Comparison of ENCODE assay signal across 1 cellular context in the genomic region with DNA sequence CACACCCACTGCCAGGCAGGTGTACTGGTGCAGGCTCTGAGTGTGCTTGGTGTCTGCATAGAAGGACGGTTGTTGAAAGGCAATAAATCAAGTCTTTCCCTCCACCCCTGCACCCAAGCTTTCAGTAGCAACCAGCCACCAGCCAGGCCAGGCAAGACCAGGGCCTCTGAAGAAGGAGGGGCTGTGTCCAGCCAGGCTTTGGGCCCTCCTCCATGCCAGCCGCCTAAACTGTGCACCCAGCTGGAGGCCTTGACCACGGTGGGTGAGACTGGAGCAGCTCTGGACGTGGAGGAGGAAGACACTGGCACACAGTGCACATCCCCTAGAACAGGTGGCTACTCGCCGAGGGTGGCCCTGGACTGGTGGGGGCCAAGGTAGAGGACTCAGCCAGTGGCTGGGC.
TF ChIP-seq lines count a peak whose summit lies in the region.

No MANE protein-coding gene starts in this region.

TF ChIP-seq in K562, 482 proteins besides CTCF, POLR2A, EP300 and RAD21:
- TF ChIP-seq MEIS2 (IDR thresholded peaks at IDR 0.05; ENCODE audit: partially characterized antibody), result peak; percentile 31
- TF ChIP-seq, protein P1, sequence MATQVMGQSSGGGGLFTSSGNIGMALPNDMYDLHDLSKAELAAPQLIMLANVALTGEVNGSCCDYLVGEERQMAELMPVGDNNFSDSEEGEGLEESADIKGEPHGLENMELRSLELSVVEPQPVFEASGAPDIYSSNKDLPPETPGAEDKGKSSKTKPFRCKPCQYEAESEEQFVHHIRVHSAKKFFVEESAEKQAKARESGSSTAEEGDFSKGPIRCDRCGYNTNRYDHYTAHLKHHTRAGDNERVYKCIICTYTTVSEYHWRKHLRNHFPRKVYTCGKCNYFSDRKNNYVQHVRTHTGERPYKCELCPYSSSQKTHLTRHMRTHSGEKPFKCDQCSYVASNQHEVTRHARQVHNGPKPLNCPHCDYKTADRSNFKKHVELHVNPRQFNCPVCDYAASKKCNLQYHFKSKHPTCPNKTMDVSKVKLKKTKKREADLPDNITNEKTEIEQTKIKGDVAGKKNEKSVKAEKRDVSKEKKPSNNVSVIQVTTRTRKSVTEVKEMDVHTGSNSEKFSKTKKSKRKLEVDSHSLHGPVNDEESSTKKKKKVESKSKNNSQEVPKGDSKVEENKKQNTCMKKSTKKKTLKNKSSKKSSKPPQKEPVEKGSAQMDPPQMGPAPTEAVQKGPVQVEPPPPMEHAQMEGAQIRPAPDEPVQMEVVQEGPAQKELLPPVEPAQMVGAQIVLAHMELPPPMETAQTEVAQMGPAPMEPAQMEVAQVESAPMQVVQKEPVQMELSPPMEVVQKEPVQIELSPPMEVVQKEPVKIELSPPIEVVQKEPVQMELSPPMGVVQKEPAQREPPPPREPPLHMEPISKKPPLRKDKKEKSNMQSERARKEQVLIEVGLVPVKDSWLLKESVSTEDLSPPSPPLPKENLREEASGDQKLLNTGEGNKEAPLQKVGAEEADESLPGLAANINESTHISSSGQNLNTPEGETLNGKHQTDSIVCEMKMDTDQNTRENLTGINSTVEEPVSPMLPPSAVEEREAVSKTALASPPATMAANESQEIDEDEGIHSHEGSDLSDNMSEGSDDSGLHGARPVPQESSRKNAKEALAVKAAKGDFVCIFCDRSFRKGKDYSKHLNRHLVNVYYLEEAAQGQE (CRISPR knock-in tag; IDR thresholded peaks at IDR 0.05; ENCODE audit: low read depth), result no peak
